11 cellular contexts compared by ENCODE assay signal in genomic region chr5:103340717-103341397, GRCh38.
DNase-seq lines count a peak whose midpoint lies in the region; ATAC-seq and TF ChIP-seq lines count a peak whose summit lies in the region.
"Had no signal": no experiment of that assay in that cellular context is flagged by ENCODE, and none has a peak within 500 bp of the region (broad histone marks: within the 10 kb centered on the region; RNA-seq: fewer than 3 reads in every experiment).

No MANE protein-coding gene starts in this region.

- no peak overlapping the region for H3K27ac ChIP-seq in thyroid gland
- no peak overlapping the region for H3K27ac ChIP-seq in CD8-positive, alpha-beta memory T cell (ENCODE audit: low read depth, low read length)

- TF ChIP-seq POLR2A in thyroid gland (IDR thresholded peaks at IDR 0.05), result no peak

- peaks cover 6% of the 10 kb centered on the region for H3K9me3 Mint-ChIP-seq in activated T-helper 17 cell treated with anti-CD3 and anti-CD28 coated beads, Interleukin-2, amount 50 U/mL, for 72 hours
- peaks cover 0 to 9% (median 2%) of the 10 kb centered on the region in 5 donors for H3K9me3 Mint-ChIP-seq in CD8-positive, alpha-beta memory T cell

- CTCF ChIA-PET in CD8-positive, alpha-beta memory T cell (lab: Charles Lee), result no interaction called here

- intact Hi-C loops in thyroid gland (cut with DNase I), result no loop called here

- no peaks in the 10 kb centered on the region for H3K27me3 ChIP-seq in thyroid gland
- H3K27me3 ChIP-seq in CD8-positive, alpha-beta memory T cell (ENCODE audit: insufficient read depth, low read length, poor library complexity, severe bottlenecking), result no peaks in the 10 kb centered on the region

- no peaks in the 10 kb centered on the region for H3K4me1 ChIP-seq in thyroid gland
- no peaks in the 10 kb centered on the region for H3K4me1 ChIP-seq in CD8-positive, alpha-beta memory T cell (ENCODE audit: insufficient read depth, low read length)

- H3K36me3 Mint-ChIP-seq in activated T-helper 17 cell treated with anti-CD3 and anti-CD28 coated beads, Interleukin-2, amount 50 U/mL, for 72 hours (ENCODE audit: low read depth), result no peaks in the 10 kb centered on the region
- no peaks in the 10 kb centered on the region for H3K36me3 Mint-ChIP-seq in CD8-positive, alpha-beta memory T cell

- no peak overlapping the region for H3K4me3 ChIP-seq in thyroid gland (replicated peaks in 1 of 3)
- no peak overlapping the region for H3K4me3 ChIP-seq in CD8-positive, alpha-beta memory T cell (ENCODE audit: low read length)

- 70 to 86% methylated on average over 5 of the region's 5 CpGs for WGBS in thyroid gland, 2 donors

- ATAC-seq in GM18499 (IDR thresholded peaks at IDR 0.05; ENCODE audit: insufficient read depth, unreplicated experiment) (peak; percentile 99), GM21367 (IDR thresholded peaks at IDR 0.05; ENCODE audit: unreplicated experiment) (peak; percentile 97), HG03135 (IDR thresholded peaks at IDR 0.05; ENCODE audit: unreplicated experiment) (peak; percentile 96)
- ATAC-seq in activated T-helper 17 cell treated with anti-CD3 and anti-CD28 coated beads, Interleukin-2, amount 50 U/mL, for 72 hours (replicated peaks), result peak; percentile 94

- no peak overlapping the region for H3K27ac Mint-ChIP-seq in activated T-helper 17 cell treated with anti-CD3 and anti-CD28 coated beads, Interleukin-2, amount 50 U/mL, for 72 hours
- no peak overlapping the region for H3K27ac Mint-ChIP-seq in CD8-positive, alpha-beta memory T cell

- DNase-seq in thyroid gland (no peak), HuH-7 (ENCODE audit: low spot score) (no peak), NCI-H146 (lab: John Stamatoyannopoulos, UW) (no peak)
- no peak for DNase-seq in CD8-positive, alpha-beta memory T cell
- DNase-seq: aorta, GF-D8, T-helper 9 cell had no signal

- H3K27me3 Mint-ChIP-seq in activated T-helper 17 cell treated with anti-CD3 and anti-CD28 coated beads, Interleukin-2, amount 50 U/mL, for 72 hours, result peaks cover 9% of the 10 kb centered on the region
- peaks cover 1 to 3% of the 10 kb centered on the region in 2 donors for H3K27me3 Mint-ChIP-seq in CD8-positive, alpha-beta memory T cell

- no peaks in the 10 kb centered on the region for H3K36me3 ChIP-seq in thyroid gland
- no peaks in the 10 kb centered on the region for H3K36me3 ChIP-seq in CD8-positive, alpha-beta memory T cell (ENCODE audit: insufficient read depth, low read length)

- no peaks in the 10 kb centered on the region for H3K9me3 ChIP-seq in thyroid gland
- no peaks in the 10 kb centered on the region for H3K9me3 ChIP-seq in CD8-positive, alpha-beta memory T cell (ENCODE audit: low read length)

- POLR2A ChIA-PET in CD8-positive, alpha-beta memory T cell (lab: Charles Lee), result no interaction called here

- no peak overlapping the region for H3K4me3 Mint-ChIP-seq in activated T-helper 17 cell treated with anti-CD3 and anti-CD28 coated beads, Interleukin-2, amount 50 U/mL, for 72 hours
- no peak overlapping the region for H3K4me3 Mint-ChIP-seq in CD8-positive, alpha-beta memory T cell

- H3K4me1 Mint-ChIP-seq in activated T-helper 17 cell treated with anti-CD3 and anti-CD28 coated beads, Interleukin-2, amount 50 U/mL, for 72 hours, result no peaks in the 10 kb centered on the region
- H3K4me1 Mint-ChIP-seq in CD8-positive, alpha-beta memory T cell, result peaks cover 0 to 6% (median 4%) of the 10 kb centered on the region in 3 donors

- TF ChIP-seq CTCF in thyroid gland (IDR thresholded peaks at IDR 0.05), result no peak
